ENCODE assay signal across 1 cellular context in the genomic region with DNA sequence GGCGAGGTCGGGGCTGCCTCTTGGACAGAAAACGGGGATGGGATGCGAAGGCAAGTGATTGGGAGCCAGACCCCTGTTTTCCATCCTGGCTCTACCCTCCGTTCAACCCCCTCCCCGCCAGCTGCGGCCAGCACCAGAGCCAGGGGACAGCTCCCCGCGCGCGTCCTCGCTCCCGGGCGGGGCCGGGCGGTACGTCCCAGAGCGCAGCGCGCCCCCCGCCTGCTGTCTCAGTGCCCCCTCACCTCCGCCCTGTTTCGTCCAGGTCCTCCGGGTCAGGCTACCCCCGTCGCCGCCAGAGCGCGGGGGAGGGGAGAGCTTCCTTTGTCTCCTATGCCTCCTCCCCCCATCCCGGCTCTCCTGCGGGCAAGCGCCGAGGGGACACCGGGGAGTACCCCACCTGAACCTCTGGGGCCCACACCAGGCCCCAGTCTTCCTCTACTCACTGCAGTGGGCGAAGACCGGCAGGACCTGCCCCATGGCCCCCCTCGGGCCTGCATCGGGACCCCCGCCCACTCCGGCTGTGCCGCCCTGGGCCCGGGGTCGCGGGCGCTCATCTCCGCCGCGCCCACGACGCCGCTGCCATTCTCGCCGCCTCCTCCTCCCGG.
TF ChIP-seq lines count a peak whose summit lies in the region.

No MANE protein-coding gene starts in this region.

TF ChIP-seq in K562, 482 proteins besides CTCF, POLR2A, EP300 and RAD21 (continued from another document and continues in another):
- TF ChIP-seq, protein P1, sequence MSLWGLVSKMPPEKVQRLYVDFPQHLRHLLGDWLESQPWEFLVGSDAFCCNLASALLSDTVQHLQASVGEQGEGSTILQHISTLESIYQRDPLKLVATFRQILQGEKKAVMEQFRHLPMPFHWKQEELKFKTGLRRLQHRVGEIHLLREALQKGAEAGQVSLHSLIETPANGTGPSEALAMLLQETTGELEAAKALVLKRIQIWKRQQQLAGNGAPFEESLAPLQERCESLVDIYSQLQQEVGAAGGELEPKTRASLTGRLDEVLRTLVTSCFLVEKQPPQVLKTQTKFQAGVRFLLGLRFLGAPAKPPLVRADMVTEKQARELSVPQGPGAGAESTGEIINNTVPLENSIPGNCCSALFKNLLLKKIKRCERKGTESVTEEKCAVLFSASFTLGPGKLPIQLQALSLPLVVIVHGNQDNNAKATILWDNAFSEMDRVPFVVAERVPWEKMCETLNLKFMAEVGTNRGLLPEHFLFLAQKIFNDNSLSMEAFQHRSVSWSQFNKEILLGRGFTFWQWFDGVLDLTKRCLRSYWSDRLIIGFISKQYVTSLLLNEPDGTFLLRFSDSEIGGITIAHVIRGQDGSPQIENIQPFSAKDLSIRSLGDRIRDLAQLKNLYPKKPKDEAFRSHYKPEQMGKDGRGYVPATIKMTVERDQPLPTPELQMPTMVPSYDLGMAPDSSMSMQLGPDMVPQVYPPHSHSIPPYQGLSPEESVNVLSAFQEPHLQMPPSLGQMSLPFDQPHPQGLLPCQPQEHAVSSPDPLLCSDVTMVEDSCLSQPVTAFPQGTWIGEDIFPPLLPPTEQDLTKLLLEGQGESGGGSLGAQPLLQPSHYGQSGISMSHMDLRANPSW (CRISPR knock-in tag; IDR thresholded peaks at IDR 0.05), result no peak
- TF ChIP-seq CREB1 (IDR thresholded peaks at IDR 0.05) (peak; percentile 57), CREB1 (CRISPR knock-in tag; IDR thresholded peaks at IDR 0.05) (peak; percentile 78), SMARCA5 (IDR thresholded peaks at IDR 0.05) (no peak), SAP30 (IDR thresholded peaks at IDR 0.05; ENCODE audit: borderline replicate concordance, insufficient read depth, low read depth, low read length, poor library complexity, severe bottlenecking) (peak; percentile 93), SETDB1 (IDR thresholded peaks at IDR 0.05; ENCODE audit: low read length) (no peak), HIVEP1 (CRISPR knock-in tag; IDR thresholded peaks at IDR 0.05) (no peak), ZNF232 (CRISPR knock-in tag; IDR thresholded peaks at IDR 0.05) (peak; percentile 92), ZNF699 (CRISPR knock-in tag; IDR thresholded peaks at IDR 0.05; ENCODE audit: insufficient replicate concordance) (no peak), ZNF217 (CRISPR knock-in tag; IDR thresholded peaks at IDR 0.05) (no peak), ZNF444 (CRISPR knock-in tag; IDR thresholded peaks at IDR 0.05) (no peak), ZFPM2 (CRISPR knock-in tag; IDR thresholded peaks at IDR 0.05) (no peak), STAG1 (CRISPR knock-in tag; IDR thresholded peaks at IDR 0.05; ENCODE audit: borderline replicate concordance) (peak; percentile 56; the same call in 1 of the 2 replicates), ETV6 (IDR thresholded peaks at IDR 0.05; ENCODE audit: borderline replicate concordance in 1 of 2, low read depth in 2 of 2, low read length in 1 of 2) (no peak), ETV6 (CRISPR knock-in tag; IDR thresholded peaks at IDR 0.05; ENCODE audit: borderline replicate concordance) (peak; percentile 75; the same call in 1 of the 2 replicates), MCM3 (IDR thresholded peaks at IDR 0.05) (no peak), CEBPG (CRISPR knock-in tag; IDR thresholded peaks at IDR 0.05) (no peak), CEBPG (tag; conservative IDR thresholded peaks at IDR 0.05 in 1 of 2, IDR thresholded peaks at IDR 0.05 in 1 of 2) (no peak), MIER1 (IDR thresholded peaks at IDR 0.05; ENCODE audit: low read depth) (peak; percentile 96)
- TF ChIP-seq, protein P2, sequence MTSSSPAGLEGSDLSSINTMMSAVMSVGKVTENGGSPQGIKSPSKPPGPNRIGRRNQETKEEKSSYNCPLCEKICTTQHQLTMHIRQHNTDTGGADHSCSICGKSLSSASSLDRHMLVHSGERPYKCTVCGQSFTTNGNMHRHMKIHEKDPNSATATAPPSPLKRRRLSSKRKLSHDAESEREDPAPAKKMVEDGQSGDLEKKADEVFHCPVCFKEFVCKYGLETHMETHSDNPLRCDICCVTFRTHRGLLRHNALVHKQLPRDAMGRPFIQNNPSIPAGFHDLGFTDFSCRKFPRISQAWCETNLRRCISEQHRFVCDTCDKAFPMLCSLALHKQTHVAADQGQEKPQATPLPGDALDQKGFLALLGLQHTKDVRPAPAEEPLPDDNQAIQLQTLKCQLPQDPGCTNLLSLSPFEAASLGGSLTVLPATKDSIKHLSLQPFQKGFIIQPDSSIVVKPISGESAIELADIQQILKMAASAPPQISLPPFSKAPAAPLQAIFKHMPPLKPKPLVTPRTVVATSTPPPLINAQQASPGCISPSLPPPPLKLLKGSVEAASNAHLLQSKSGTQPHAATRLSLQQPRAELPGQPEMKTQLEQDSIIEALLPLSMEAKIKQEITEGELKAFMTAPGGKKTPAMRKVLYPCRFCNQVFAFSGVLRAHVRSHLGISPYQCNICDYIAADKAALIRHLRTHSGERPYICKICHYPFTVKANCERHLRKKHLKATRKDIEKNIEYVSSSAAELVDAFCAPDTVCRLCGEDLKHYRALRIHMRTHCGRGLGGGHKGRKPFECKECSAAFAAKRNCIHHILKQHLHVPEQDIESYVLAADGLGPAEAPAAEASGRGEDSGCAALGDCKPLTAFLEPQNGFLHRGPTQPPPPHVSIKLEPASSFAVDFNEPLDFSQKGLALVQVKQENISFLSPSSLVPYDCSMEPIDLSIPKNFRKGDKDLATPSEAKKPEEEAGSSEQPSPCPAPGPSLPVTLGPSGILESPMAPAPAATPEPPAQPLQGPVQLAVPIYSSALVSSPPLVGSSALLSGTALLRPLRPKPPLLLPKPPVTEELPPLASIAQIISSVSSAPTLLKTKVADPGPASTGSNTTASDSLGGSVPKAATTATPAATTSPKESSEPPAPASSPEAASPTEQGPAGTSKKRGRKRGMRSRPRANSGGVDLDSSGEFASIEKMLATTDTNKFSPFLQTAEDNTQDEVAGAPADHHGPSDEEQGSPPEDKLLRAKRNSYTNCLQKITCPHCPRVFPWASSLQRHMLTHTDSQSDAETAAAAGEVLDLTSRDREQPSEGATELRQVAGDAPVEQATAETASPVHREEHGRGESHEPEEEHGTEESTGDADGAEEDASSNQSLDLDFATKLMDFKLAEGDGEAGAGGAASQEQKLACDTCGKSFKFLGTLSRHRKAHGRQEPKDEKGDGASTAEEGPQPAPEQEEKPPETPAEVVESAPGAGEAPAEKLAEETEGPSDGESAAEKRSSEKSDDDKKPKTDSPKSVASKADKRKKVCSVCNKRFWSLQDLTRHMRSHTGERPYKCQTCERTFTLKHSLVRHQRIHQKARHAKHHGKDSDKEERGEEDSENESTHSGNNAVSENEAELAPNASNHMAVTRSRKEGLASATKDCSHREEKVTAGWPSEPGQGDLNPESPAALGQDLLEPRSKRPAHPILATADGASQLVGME (CRISPR knock-in tag; IDR thresholded peaks at IDR 0.05), result 0 out of 2 replicates have a peak, but pooled peaks have one; percentile 41
- TF ChIP-seq, protein P3, sequence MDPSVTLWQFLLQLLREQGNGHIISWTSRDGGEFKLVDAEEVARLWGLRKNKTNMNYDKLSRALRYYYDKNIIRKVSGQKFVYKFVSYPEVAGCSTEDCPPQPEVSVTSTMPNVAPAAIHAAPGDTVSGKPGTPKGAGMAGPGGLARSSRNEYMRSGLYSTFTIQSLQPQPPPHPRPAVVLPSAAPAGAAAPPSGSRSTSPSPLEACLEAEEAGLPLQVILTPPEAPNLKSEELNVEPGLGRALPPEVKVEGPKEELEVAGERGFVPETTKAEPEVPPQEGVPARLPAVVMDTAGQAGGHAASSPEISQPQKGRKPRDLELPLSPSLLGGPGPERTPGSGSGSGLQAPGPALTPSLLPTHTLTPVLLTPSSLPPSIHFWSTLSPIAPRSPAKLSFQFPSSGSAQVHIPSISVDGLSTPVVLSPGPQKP (CRISPR knock-in tag; IDR thresholded peaks at IDR 0.05), result no peak
- TF ChIP-seq, protein P4, sequence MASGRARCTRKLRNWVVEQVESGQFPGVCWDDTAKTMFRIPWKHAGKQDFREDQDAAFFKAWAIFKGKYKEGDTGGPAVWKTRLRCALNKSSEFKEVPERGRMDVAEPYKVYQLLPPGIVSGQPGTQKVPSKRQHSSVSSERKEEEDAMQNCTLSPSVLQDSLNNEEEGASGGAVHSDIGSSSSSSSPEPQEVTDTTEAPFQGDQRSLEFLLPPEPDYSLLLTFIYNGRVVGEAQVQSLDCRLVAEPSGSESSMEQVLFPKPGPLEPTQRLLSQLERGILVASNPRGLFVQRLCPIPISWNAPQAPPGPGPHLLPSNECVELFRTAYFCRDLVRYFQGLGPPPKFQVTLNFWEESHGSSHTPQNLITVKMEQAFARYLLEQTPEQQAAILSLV (tag; IDR thresholded peaks at IDR 0.05), result no peak
- TF ChIP-seq, protein P5, sequence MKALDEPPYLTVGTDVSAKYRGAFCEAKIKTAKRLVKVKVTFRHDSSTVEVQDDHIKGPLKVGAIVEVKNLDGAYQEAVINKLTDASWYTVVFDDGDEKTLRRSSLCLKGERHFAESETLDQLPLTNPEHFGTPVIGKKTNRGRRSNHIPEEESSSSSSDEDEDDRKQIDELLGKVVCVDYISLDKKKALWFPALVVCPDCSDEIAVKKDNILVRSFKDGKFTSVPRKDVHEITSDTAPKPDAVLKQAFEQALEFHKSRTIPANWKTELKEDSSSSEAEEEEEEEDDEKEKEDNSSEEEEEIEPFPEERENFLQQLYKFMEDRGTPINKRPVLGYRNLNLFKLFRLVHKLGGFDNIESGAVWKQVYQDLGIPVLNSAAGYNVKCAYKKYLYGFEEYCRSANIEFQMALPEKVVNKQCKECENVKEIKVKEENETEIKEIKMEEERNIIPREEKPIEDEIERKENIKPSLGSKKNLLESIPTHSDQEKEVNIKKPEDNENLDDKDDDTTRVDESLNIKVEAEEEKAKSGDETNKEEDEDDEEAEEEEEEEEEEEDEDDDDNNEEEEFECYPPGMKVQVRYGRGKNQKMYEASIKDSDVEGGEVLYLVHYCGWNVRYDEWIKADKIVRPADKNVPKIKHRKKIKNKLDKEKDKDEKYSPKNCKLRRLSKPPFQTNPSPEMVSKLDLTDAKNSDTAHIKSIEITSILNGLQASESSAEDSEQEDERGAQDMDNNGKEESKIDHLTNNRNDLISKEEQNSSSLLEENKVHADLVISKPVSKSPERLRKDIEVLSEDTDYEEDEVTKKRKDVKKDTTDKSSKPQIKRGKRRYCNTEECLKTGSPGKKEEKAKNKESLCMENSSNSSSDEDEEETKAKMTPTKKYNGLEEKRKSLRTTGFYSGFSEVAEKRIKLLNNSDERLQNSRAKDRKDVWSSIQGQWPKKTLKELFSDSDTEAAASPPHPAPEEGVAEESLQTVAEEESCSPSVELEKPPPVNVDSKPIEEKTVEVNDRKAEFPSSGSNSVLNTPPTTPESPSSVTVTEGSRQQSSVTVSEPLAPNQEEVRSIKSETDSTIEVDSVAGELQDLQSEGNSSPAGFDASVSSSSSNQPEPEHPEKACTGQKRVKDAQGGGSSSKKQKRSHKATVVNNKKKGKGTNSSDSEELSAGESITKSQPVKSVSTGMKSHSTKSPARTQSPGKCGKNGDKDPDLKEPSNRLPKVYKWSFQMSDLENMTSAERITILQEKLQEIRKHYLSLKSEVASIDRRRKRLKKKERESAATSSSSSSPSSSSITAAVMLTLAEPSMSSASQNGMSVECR (CRISPR knock-in tag; IDR thresholded peaks at IDR 0.05), result peak; percentile 98
- TF ChIP-seq, protein P6, sequence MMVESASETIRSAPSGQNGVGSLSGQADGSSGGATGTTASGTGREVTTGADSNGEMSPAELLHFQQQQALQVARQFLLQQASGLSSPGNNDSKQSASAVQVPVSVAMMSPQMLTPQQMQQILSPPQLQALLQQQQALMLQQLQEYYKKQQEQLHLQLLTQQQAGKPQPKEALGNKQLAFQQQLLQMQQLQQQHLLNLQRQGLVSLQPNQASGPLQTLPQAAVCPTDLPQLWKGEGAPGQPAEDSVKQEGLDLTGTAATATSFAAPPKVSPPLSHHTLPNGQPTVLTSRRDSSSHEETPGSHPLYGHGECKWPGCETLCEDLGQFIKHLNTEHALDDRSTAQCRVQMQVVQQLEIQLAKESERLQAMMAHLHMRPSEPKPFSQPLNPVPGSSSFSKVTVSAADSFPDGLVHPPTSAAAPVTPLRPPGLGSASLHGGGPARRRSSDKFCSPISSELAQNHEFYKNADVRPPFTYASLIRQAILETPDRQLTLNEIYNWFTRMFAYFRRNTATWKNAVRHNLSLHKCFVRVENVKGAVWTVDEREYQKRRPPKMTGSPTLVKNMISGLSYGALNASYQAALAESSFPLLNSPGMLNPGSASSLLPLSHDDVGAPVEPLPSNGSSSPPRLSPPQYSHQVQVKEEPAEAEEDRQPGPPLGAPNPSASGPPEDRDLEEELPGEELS (CRISPR knock-in tag; IDR thresholded peaks at IDR 0.05; ENCODE audit: borderline replicate concordance), result peak; percentile 88; the same call in 1 of the 2 replicates
- TF ChIP-seq, protein P7, sequence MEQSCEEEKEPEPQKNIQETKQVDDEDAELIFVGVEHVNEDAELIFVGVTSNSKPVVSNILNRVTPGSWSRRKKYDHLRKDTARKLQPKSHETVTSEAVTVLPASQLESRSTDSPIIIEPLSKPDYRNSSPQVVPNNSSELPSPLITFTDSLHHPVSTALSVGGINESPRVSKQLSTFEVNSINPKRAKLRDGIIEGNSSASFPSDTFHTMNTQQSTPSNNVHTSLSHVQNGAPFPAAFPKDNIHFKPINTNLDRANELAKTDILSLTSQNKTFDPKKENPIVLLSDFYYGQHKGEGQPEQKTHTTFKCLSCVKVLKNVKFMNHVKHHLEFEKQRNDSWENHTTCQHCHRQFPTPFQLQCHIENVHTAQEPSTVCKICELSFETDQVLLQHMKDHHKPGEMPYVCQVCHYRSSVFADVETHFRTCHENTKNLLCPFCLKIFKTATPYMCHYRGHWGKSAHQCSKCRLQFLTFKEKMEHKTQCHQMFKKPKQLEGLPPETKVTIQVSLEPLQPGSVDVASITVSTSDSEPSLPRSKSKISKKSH (CRISPR knock-in tag; IDR thresholded peaks at IDR 0.05), result no peak
- TF ChIP-seq, protein P8, sequence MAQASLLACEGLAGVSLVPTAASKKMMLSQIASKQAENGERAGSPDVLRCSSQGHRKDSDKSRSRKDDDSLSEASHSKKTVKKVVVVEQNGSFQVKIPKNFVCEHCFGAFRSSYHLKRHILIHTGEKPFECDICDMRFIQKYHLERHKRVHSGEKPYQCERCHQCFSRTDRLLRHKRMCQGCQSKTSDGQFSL (CRISPR knock-in tag; IDR thresholded peaks at IDR 0.05), result peak; percentile 74
- TF ChIP-seq, protein P8 (tag; IDR thresholded peaks at IDR 0.05), result no peak
- TF ChIP-seq, protein P9, sequence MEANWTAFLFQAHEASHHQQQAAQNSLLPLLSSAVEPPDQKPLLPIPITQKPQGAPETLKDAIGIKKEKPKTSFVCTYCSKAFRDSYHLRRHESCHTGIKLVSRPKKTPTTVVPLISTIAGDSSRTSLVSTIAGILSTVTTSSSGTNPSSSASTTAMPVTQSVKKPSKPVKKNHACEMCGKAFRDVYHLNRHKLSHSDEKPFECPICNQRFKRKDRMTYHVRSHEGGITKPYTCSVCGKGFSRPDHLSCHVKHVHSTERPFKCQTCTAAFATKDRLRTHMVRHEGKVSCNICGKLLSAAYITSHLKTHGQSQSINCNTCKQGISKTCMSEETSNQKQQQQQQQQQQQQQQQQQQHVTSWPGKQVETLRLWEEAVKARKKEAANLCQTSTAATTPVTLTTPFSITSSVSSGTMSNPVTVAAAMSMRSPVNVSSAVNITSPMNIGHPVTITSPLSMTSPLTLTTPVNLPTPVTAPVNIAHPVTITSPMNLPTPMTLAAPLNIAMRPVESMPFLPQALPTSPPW (CRISPR knock-in tag; IDR thresholded peaks at IDR 0.05), result no peak
